ENCODE assay signal across 1 cellular context in genomic region chr2:234451242-234451641, GRCh38.
TF ChIP-seq lines count a peak whose summit lies in the region.

No MANE protein-coding gene starts in this region.

TF ChIP-seq in SK-N-SH treated with all-trans-retinoic acid at 6 μM for 48 hours, 23 proteins besides CTCF, POLR2A, EP300 and RAD21 (continued from another document):
- TF ChIP-seq CSDC2 (CRISPR knock-in tag; IDR thresholded peaks at IDR 0.05), result no peak
